ENCODE assay signal across 14 cellular contexts in genomic region chr1:198873696-198874230, GRCh38.
"Had no signal": no experiment of that assay in that cellular context is flagged by ENCODE, and none has a peak within 500 bp of the region (broad histone marks: within the 10 kb centered on the region; RNA-seq: fewer than 3 reads in every experiment).

No MANE protein-coding gene starts in this region.

- H3K27me3 Mint-ChIP-seq: activated CD4-positive, alpha-beta T cell treated with anti-CD3 and anti-CD28 coated beads for 36 hours; activated naive CD8-positive, alpha-beta T cell; naive B cell had no signal

- H3K27ac Mint-ChIP-seq: activated CD4-positive, alpha-beta T cell treated with anti-CD3 and anti-CD28 coated beads for 36 hours; activated naive CD8-positive, alpha-beta T cell; naive B cell; neural progenitor cell had no signal

- H3K4me1 Mint-ChIP-seq: activated CD4-positive, alpha-beta T cell treated with anti-CD3 and anti-CD28 coated beads for 36 hours had no signal

- ATAC-seq: activated CD4-positive, alpha-beta T cell treated with anti-CD3 and anti-CD28 coated beads for 36 hours; left ventricle myocardium superior; mucosa of descending colon; stimulated activated naive CD8-positive, alpha-beta T cell treated with anti-CD3 and anti-CD28 coated beads, Interleukin-15, Interleukin-2, amounts not matched to agents 100 U/mL and 50 U/mL, for 24 hours had no signal

- DNase-seq: activated CD4-positive, alpha-beta T cell treated with anti-CD3 and anti-CD28 coated beads for 36 hours; activated CD4-positive, alpha-beta T cell treated with anti-CD3 and anti-CD28 coated beads, Interleukin-2, amount 50 U/mL, for 48 hours; activated gamma-delta T cell; immature natural killer cell; kidney glomerular epithelial cell; left ventricle myocardium superior; mesenchymal stem cell; mucosa of descending colon; naive B cell; stimulated activated CD4-positive, alpha-beta T cell treated with anti-CD3 and anti-CD28 coated beads, Interleukin-2, amount 100 ng/mL, for 24 hours; stimulated activated naive CD8-positive, alpha-beta T cell treated with anti-CD3 and anti-CD28 coated beads, Interleukin-15, Interleukin-2, amounts not matched to agents 100 U/mL and 50 U/mL, for 24 hours; tibial artery had no signal

- H3K9me3 Mint-ChIP-seq: neural progenitor cell had no signal

- H3K4me3 Mint-ChIP-seq: activated CD4-positive, alpha-beta T cell treated with anti-CD3 and anti-CD28 coated beads for 36 hours; activated naive CD8-positive, alpha-beta T cell; immature natural killer cell; neural progenitor cell had no signal
